In the genomic region with DNA sequence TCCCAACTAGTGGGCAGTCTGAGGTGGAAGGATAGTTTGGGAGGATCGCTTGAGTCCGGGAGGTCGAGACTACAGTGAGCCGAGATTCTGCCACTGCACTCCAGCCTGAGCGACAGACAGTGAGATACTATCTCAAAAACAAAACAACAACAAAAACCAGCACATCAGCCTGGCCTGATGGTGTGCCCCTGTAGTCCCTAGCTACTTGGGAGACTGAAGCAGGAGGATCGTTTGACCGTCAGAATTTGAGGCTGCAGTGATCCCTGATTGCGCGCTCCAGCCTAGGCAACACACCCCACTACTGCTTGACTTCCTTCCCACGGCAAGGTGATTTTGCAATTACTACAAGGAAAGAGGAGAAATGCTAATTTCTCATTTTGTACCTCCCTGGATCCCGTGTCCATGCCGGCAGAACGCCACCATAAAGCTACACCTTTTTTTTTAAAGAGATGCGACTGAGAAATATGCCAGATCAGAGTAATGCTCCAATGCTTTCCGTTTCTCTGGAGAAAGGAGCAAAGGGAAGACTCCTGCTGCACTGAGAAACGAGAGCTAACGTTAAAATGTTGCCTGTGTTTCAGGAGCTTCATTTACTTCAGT, we compare ENCODE assay signal across 8 cellular contexts. TPM values are rescaled to one million over a fixed set of nuclear protein-coding genes. Genes with fewer than 3 reads are reported as not detected.
DNase-seq lines count a peak whose midpoint lies in the region; ATAC-seq and TF ChIP-seq lines count a peak whose summit lies in the region.

No MANE protein-coding gene starts in this region.

- ATAC-seq in Panc1 (peak; percentile 73), lung (ENCODE audit: insufficient read depth, low FRiP score) (peak; percentile 32)

- no TSS peak for BruUV-seq in Panc1 (replicated peaks; lab: Mats Ljungman, UMichigan)

- peaks cover 11% of the 10 kb centered on the region for H3K36me3 ChIP-seq in Panc1 (ENCODE audit: control insufficient read depth, insufficient read depth, low read length)
- H3K36me3 ChIP-seq in lung (ENCODE audit: control insufficient read depth in 2 of 2, insufficient read depth in 2 of 2, low read length in 2 of 2), result peaks cover 0 to under 1% of the 10 kb centered on the region in 2 donors
- peaks cover 0 to 1% (median 0%) of the 10 kb centered on the region in 3 donors for H3K36me3 ChIP-seq in tibial nerve

- CTCF ChIA-PET in Panc1 (lab: Charles Lee), result interaction anchor here (0.5 kb wide), 1 partner anchor 481 kb away, joined by 12 read pairs; no protein-coding TSS in a partner anchor

- H3K4me1 Mint-ChIP-seq in HFFc6 (ENCODE audit: low read depth), result peaks cover 45% of the 10 kb centered on the region

- H3K4me1 ChIP-seq in Panc1 (ENCODE audit: control insufficient read depth, insufficient read depth, low read length) (peaks cover 3% of the 10 kb centered on the region; the same call in 1 of the 2 replicates), lung (ENCODE audit: control insufficient read depth in 2 of 2, insufficient read depth in 2 of 2, low read length in 2 of 2) (peaks cover 5 to 10% of the 10 kb centered on the region in 2 donors), tibial nerve (peaks cover 0 to 45% (median 11%) of the 10 kb centered on the region in 4 donors)

- peaks cover 7% of the 10 kb centered on the region for H3K27me3 Mint-ChIP-seq in HFFc6 (ENCODE audit: insufficient read depth)

- TF ChIP-seq POLR2A in tibial nerve (IDR thresholded peaks at IDR 0.05), result no peak

- DNase-seq in NCI-H2171 treated with DMSO at 0.1 percent for 48 hours (lab: John Stamatoyannopoulos, UW), result peak; percentile 75
- DNase-seq in NCI-H2171 (lab: John Stamatoyannopoulos, UW), result no peak
- DNase-seq in HFFc6, result peak; percentile 4
- DNase-seq in Panc1 (ENCODE audit: low read depth, low spot score), result no peak
- DNase-seq in dermis blood vessel endothelial cell, result peak; percentile 48
- no peak for DNase-seq in lung (ENCODE audit: low spot score)
- no peak for DNase-seq in tibial nerve (ENCODE audit: low spot score in 2 of 2)
- DNase-seq in activated gamma-delta T cell treated with Interleukin-2 at 50 U/mL for 16 hours, result no peak

- POLR2A ChIA-PET in Panc1 (lab: Charles Lee), result interaction anchor here (0.9 kb wide), 1 partner anchor 18 kb away, joined by 3 read pairs; no protein-coding TSS in a partner anchor

- TF ChIP-seq CTCF in HFFc6 (IDR thresholded peaks at IDR 0.05) (no peak), Panc1 (IDR thresholded peaks at IDR 0.05) (no peak), lung (IDR thresholded peaks at IDR 0.05; ENCODE audit: control extremely low read depth, extremely low read depth) (no peak), tibial nerve (IDR thresholded peaks at IDR 0.05) (no peak)

- peak overlapping the region; percentile 98 for H3K4me3 Mint-ChIP-seq in HFFc6

- WGBS in lung, 2 donors, result 5 to 7% methylated on average over 17 of the region's 17 CpGs
- 9 to 15% methylated on average over 17 of the region's 17 CpGs for WGBS in tibial nerve, 2 donors

- H3K4me3 ChIP-seq in Panc1 (ENCODE audit: low read depth in 2 of 2, low read length in 2 of 2), result peak overlapping the region; percentile 97 to 98
- peak overlapping the region; percentile 76 for H3K4me3 ChIP-seq in lung
- peak overlapping the region; percentile 49 to 76 (median 68) for H3K4me3 ChIP-seq in tibial nerve

- in situ Hi-C loops in Panc1 (cut with HindIII; ENCODE audit: low pct_unique_long_range_greater_than_20kb, low sequenced_read_pairs), result no loop called here

- H3K27ac Mint-ChIP-seq in HFFc6, result peak overlapping the region; percentile 97

- no peak for TF ChIP-seq EP300 in tibial nerve (IDR thresholded peaks at IDR 0.05)

- no peaks in the 10 kb centered on the region for H3K9me3 ChIP-seq in Panc1 (ENCODE audit: control insufficient read depth, insufficient read depth, low read depth, low read length)
- H3K9me3 ChIP-seq in lung (ENCODE audit: control insufficient read depth in 2 of 2, insufficient read depth in 1 of 2, low read length in 1 of 2), result no peaks in the 10 kb centered on the region
- H3K9me3 ChIP-seq in tibial nerve, result no peaks in the 10 kb centered on the region

- intact Hi-C loops in Panc1 (cut with micrococcal nuclease; ENCODE audit: unreplicated experiment), result no loop called here

- H3K9me3 Mint-ChIP-seq in HFFc6, result no peaks in the 10 kb centered on the region

- no peaks in the 10 kb centered on the region for H3K27me3 ChIP-seq in Panc1 (ENCODE audit: control insufficient read depth, insufficient read depth, low read length)
- no peaks in the 10 kb centered on the region for H3K27me3 ChIP-seq in lung (ENCODE audit: control insufficient read depth, insufficient read depth)
- H3K27me3 ChIP-seq in tibial nerve, result no peaks in the 10 kb centered on the region

- H3K36me3 Mint-ChIP-seq in HFFc6 (ENCODE audit: low read depth), result peaks cover 22% of the 10 kb centered on the region

- peak overlapping the region; percentile 95 for H3K27ac ChIP-seq in Panc1 (ENCODE audit: low read length)
- peak overlapping the region; percentile 46 to 93 for H3K27ac ChIP-seq in lung (ENCODE audit: low read depth in 1 of 2, low read length in 1 of 2)
- H3K27ac ChIP-seq in tibial nerve, result peak overlapping the region; percentile 68 to 93 (median 82)

RNA-seq across cellular contexts. Expression of gene SCFD1, which starts 0.7 kb away (rescaled TPM):
- 100 to 1,000 TPM; 105 to 126 (median 113) TPM for total RNA-seq in HFFc6 (2021; fragmentation: NEBNext Ultra II Directional; extraction: Animal tissue kit (Norgen Biotek cat#: 25700))
- 43.8 TPM for total RNA-seq in Panc1 (2021; ENCODE audit: unreplicated experiment)
- polyA plus RNA-seq in Panc1 (2012; ENCODE audit: insufficient read length), result 17.4 TPM
- 74.2 and 74.7 TPM in 2 replicates for total RNA-seq in dermis blood vessel endothelial cell
- 100 to 1,000 TPM in 1 of 2 donors, 10 to 100 TPM in 1; 77.1 to 232 TPM for total RNA-seq in lung
- 10 to 100 TPM; 36.5 to 98.3 TPM for polyA plus RNA-seq in lung
- 100 to 1,000 TPM in 1 of 4 donors, 10 to 100 TPM in 3; 44.1 to 131 (median 75.0) TPM for total RNA-seq in tibial nerve

Comparison
In these comparisons a context has a peak if more than half of its experiments do, and no peak if none do; other contexts are left out.
1. DNase-seq: peak in NCI-H2171 treated with DMSO at 0.1 percent for 48 hours (single experiment), HFFc6 (single experiment) and dermis blood vessel endothelial cell (single experiment); none in NCI-H2171 (single experiment), Panc1 (single experiment), lung (single experiment), tibial nerve (0 of 2) and activated gamma-delta T cell treated with Interleukin-2 at 50 U/mL for 16 hours (single experiment).
2. Peak in every context shown above with its lines, with median percentiles within 50 percentile points of each other: H3K27ac ChIP-seq and H3K4me3 ChIP-seq.